In genomic region chr17:74457146-74457819, GRCh38 we compare ENCODE assay signal across 8 cellular contexts. TPM values are rescaled to one million over a fixed set of nuclear protein-coding genes. Genes with fewer than 3 reads are reported as not detected.
DNase-seq lines count a peak whose midpoint lies in the region; ATAC-seq and TF ChIP-seq lines count a peak whose summit lies in the region.

No MANE protein-coding gene starts in this region.

- in situ Hi-C loops in Caki2 (cut with HindIII; ENCODE audit: low pct_unique_long_range_greater_than_20kb, low sequenced_read_pairs), result no loop called here

- H3K36me3 Mint-ChIP-seq in osteocyte (ENCODE audit: unreplicated experiment), result no peaks in the 10 kb centered on the region

- peaks cover 28% of the 10 kb centered on the region for H3K4me1 Mint-ChIP-seq in osteocyte (ENCODE audit: unreplicated experiment)

- H3K27me3 ChIP-seq in tibial nerve, result no peaks in the 10 kb centered on the region

- peaks cover 7% of the 10 kb centered on the region for H3K27me3 Mint-ChIP-seq in osteocyte (ENCODE audit: unreplicated experiment)

- TF ChIP-seq EP300 in tibial nerve (IDR thresholded peaks at IDR 0.05), result no peak

- peak overlapping the region; percentile 9; the same call in 1 of the 2 replicates for H3K27ac ChIP-seq in RWPE1
- peak overlapping the region in 2 of 4 donors; percentile 19 to 21 for H3K27ac ChIP-seq in tibial nerve

- no peak overlapping the region for H3K4me3 Mint-ChIP-seq in osteocyte (ENCODE audit: unreplicated experiment)

- no peaks in the 10 kb centered on the region for H3K9me3 ChIP-seq in tibial nerve

- peak; percentile 96 for TF ChIP-seq CTCF in RWPE1 (conservative IDR thresholded peaks at IDR 0.05; ENCODE audit: low read depth)
- TF ChIP-seq CTCF in foreskin fibroblast (IDR thresholded peaks at IDR 0.05; ENCODE audit: low read depth, low read length), result peak; percentile 81
- peak; percentile 96 for TF ChIP-seq CTCF in osteocyte (IDR thresholded peaks at IDR 0.05)
- TF ChIP-seq CTCF in tibial nerve (IDR thresholded peaks at IDR 0.05), result peak; percentile 90 to 98 (median 97)

- TF ChIP-seq POLR2A in tibial nerve (IDR thresholded peaks at IDR 0.05) (no peak), GM18505 (IDR thresholded peaks at IDR 0.05; ENCODE audit: borderline replicate concordance, extremely low read depth, insufficient read depth, insufficient read length) (no peak)

- DNase-seq in Caki2 (ENCODE audit: low read depth), result peak; percentile 37
- DNase-seq in HuH-7 (ENCODE audit: low spot score), result peak; percentile 76
- DNase-seq in RWPE1 (ENCODE audit: low spot score), result peak; percentile 68
- DNase-seq in activated effector memory CD4-positive, alpha-beta T cell treated with Interleukin-2 at 50 U/mL for 16 hours, result peak; percentile 57
- DNase-seq in foreskin fibroblast, result peak; percentile 24 to 77
- peak; percentile 90 for DNase-seq in osteocyte (ENCODE audit: extremely low spot score, unreplicated experiment)
- DNase-seq in tibial nerve (ENCODE audit: low spot score in 2 of 2), result peak; percentile 77 to 88

- no peaks in the 10 kb centered on the region for H3K9me3 Mint-ChIP-seq in osteocyte (ENCODE audit: unreplicated experiment)

- ATAC-seq in GM18505 (IDR thresholded peaks at IDR 0.05; ENCODE audit: unreplicated experiment), result no peak

- H3K4me1 ChIP-seq in tibial nerve, result peaks cover 0 to 42% (median 30%) of the 10 kb centered on the region in 4 donors

- peak overlapping the region; percentile 5 for H3K27ac Mint-ChIP-seq in osteocyte (ENCODE audit: unreplicated experiment)

- POLR2A ChIA-PET in RWPE1 (lab: Yijun Ruan, JAX; ENCODE audit: low non-redundant PET), result no interaction called here

- H3K36me3 ChIP-seq in tibial nerve, result no peaks in the 10 kb centered on the region

- CTCF ChIA-PET in RWPE1 (lab: Yijun Ruan, JAX), result interaction anchor here (0.6 to 3.2 kb wide), 14 partner anchors 11 to 349 kb away, joined by 3 to 56 read pairs (median 4); partner anchors contain the start of gene GPR142

- no peak overlapping the region for H3K4me3 ChIP-seq in foreskin fibroblast (ENCODE audit: low read depth in 1 of 2, low read length in 2 of 2)
- H3K4me3 ChIP-seq in tibial nerve, result no peak overlapping the region

- WGBS in tibial nerve, 2 donors, result 21 to 23% methylated on average over 18 of the region's 18 CpGs

RNA-seq across cellular contexts. Expression of gene CD300A, which starts 9.2 kb away (rescaled TPM):
- total RNA-seq in Caki2 (2014; rRNA removed; shearing (Covaris generic); ENCODE audit: low replicate concordance), result not detected in 2 replicates
- total RNA-seq in osteocyte (not detected in 2 replicates), tibial nerve (10 to 100 TPM in 2 of 4 donors, 1 to 10 TPM in 2; 6.8 to 12.6 (median 9.8) TPM)

RNA-seq across cellular contexts. Expression of gene GPRC5C, which starts 25.4 kb away (rescaled TPM):
- total RNA-seq in Caki2 (2014; rRNA removed; shearing (Covaris generic); ENCODE audit: low replicate concordance), result 328 and 424 TPM in 2 replicates
- total RNA-seq in osteocyte, result 44.4 and 56.4 TPM in 2 replicates
- total RNA-seq in tibial nerve, result 10 to 100 TPM; 41.6 to 96.4 (median 55.1) TPM

Comparison
In these comparisons a context has a peak if more than half of its experiments do, and no peak if none do; other contexts are left out.
1. DNase-seq: peak in every context shown above with its lines; median percentile 90 in osteocyte; 82 in tibial nerve; 76 in HuH-7; 68 in RWPE1; 57 in activated effector memory CD4-positive, alpha-beta T cell treated with Interleukin-2 at 50 U/mL for 16 hours; 50 in foreskin fibroblast; 37 in Caki2.